Comparison of ENCODE assay signal across 8 cellular contexts in the genomic region with DNA sequence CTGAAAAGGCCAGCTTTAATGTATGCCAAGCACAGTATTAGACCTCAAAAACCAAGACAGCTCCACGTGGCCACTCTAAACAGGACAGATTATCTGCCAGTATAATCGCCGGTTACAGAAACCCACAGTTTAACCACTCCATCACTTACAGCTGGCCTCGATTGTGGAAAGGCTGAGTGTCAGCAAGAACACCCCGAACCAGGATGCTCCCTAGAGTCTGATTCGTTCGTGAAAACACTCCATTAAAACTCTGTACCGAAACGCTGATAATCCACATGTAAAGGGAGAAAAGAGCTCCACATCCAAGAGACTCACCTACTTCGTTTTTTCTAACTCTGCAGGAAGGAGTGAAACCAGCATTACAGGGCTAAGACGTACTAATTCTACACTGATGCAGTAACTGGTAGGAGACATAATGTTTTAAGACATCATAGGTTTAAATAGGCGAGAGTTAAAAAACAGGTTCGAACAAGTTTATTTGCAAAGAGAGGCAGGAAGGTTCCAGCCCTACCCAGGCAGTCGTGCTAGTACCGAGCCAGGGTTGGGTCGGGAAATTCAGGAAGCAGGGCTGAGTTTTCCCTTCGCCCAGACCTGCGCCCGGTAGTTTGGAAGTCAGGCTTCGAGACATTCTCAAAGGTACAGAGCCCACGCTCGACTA.
A peak's percentile ranks its signal among the peaks of the same experiment; 100 is the strongest.
DNase-seq lines count a peak whose midpoint lies in the region; ATAC-seq and TF ChIP-seq lines count a peak whose summit lies in the region.

No MANE protein-coding gene starts in this region.

- peak overlapping the region; percentile 78 for H3K9ac ChIP-seq in OCI-LY1 (ENCODE audit: low read length)

- no peaks in the 10 kb centered on the region for H3K9me3 ChIP-seq in OCI-LY1 (ENCODE audit: low read length)

- H3K4me2 ChIP-seq in OCI-LY1 (ENCODE audit: low read length), result peak overlapping the region; percentile 90

- H3F3A ChIP-seq in OCI-LY1 (ENCODE audit: insufficient read depth, low read length), result no peaks in the 10 kb centered on the region; the same call in 1 of the 2 replicates

- no peaks in the 10 kb centered on the region for H4K20me1 ChIP-seq in OCI-LY1 (ENCODE audit: insufficient read depth, low read length)

- H2AFZ ChIP-seq in OCI-LY1 (ENCODE audit: low read length), result no peak overlapping the region

- DNase-seq in activated T-cell treated with anti-CD3 and anti-CD28 coated beads for 24 hours (ENCODE audit: low read depth) (peak; percentile 12), cerebellar cortex (ENCODE audit: low spot score) (peak; percentile 43), left kidney (ENCODE audit: low read depth, low spot score) (peak; percentile 40)
- no peak for DNase-seq in activated T-cell treated with anti-CD3 and anti-CD28 coated beads, Interleukin-2, amount 50 U/mL, for 1 hour
- DNase-seq in stimulated activated naive CD8-positive, alpha-beta T cell treated with anti-CD3 and anti-CD28 coated beads, Interleukin-15, Interleukin-2, amounts not matched to agents 100 U/mL and 50 U/mL, for 24 hours, result peak; percentile 49

- peak overlapping the region; percentile 81 for H3K4me3 ChIP-seq in OCI-LY1 (ENCODE audit: low read depth, low read length, poor library complexity, severe bottlenecking)

- H3K27me3 ChIP-seq in OCI-LY1 (ENCODE audit: insufficient read depth, low read length), result no peaks in the 10 kb centered on the region

- peaks cover 44% of the 10 kb centered on the region for H3K36me3 ChIP-seq in OCI-LY1 (ENCODE audit: insufficient read depth, low read length)

- no peaks in the 10 kb centered on the region for H3K9me2 ChIP-seq in OCI-LY1 (ENCODE audit: low read depth, low read length)

- H3K4me1 ChIP-seq in OCI-LY1 (ENCODE audit: insufficient read depth, low read length, severe bottlenecking), result peaks cover 53% of the 10 kb centered on the region

- TF ChIP-seq CTCF in OCI-LY1 (IDR thresholded peaks at IDR 0.05; ENCODE audit: low read length), result no peak

- peaks cover 62% of the 10 kb centered on the region for H3K79me2 ChIP-seq in OCI-LY1 (ENCODE audit: insufficient read depth, low read length)

- ATAC-seq in stimulated activated naive CD8-positive, alpha-beta T cell treated with anti-CD3 and anti-CD28 coated beads, Interleukin-15, Interleukin-2, amounts not matched to agents 100 U/mL and 50 U/mL, for 24 hours, result peak; percentile 26
- ATAC-seq in HG02852 (IDR thresholded peaks at IDR 0.05; ENCODE audit: unreplicated experiment), result no peak
- no peak for ATAC-seq in GM18502 (IDR thresholded peaks at IDR 0.05; ENCODE audit: poor library complexity, unreplicated experiment)

- H3K27ac ChIP-seq in OCI-LY1 (ENCODE audit: low read depth, low read length, poor library complexity, severe bottlenecking), result peak overlapping the region; percentile 57
